In genomic region chr18:62844850-62845643, GRCh38 we compare ENCODE assay signal across 10 cellular contexts.
DNase-seq lines count a peak whose midpoint lies in the region; ATAC-seq, FAIRE-seq and TF ChIP-seq lines count a peak whose summit lies in the region.
"Had no signal": no experiment of that assay in that cellular context is flagged by ENCODE, and none has a peak within 500 bp of the region (broad histone marks: within the 10 kb centered on the region; RNA-seq: fewer than 3 reads in every experiment).

No MANE protein-coding gene starts in this region.

- H3K27me3 Mint-ChIP-seq in astrocyte (ENCODE audit: low read depth, unreplicated experiment): no peaks in the 10 kb centered on the region

- H3K79me2 ChIP-seq in astrocyte (ENCODE audit: insufficient read depth, low read length): peaks cover 2% of the 10 kb centered on the region

- H3K27ac Mint-ChIP-seq in astrocyte (ENCODE audit: unreplicated experiment): no peak overlapping the region

- no peak for TF ChIP-seq CTCF in astrocyte (IDR thresholded peaks at IDR 0.05; ENCODE audit: insufficient read depth, low read depth, low read length)

- H3K36me3 ChIP-seq in astrocyte (ENCODE audit: insufficient read depth, low read length): no peaks in the 10 kb centered on the region
- H3K36me3 ChIP-seq in effector memory CD4-positive, alpha-beta T cell (ENCODE audit: control insufficient read depth, insufficient read depth, low read length): no peaks in the 10 kb centered on the region

- no peaks in the 10 kb centered on the region for H3K9me3 Mint-ChIP-seq in astrocyte (ENCODE audit: unreplicated experiment)

- H3K4me3 Mint-ChIP-seq in astrocyte (ENCODE audit: unreplicated experiment): no peak overlapping the region

- no peaks in the 10 kb centered on the region for H4K20me1 ChIP-seq in astrocyte (ENCODE audit: insufficient read depth, low read length)

- DNase-seq in astrocyte (ENCODE audit: low read depth) (no peak), NCI-H748 (lab: John Stamatoyannopoulos, UW; ENCODE audit: unreplicated experiment) (no peak), DMS79 treated with DMSO at 0.1 percent for 48 hours (lab: John Stamatoyannopoulos, UW) (no peak)
- DNase-seq in effector memory CD4-positive, alpha-beta T cell: no peak
- DNase-seq: NCI-H2029 treated with DMSO at 0.1 percent for 48 hours had no signal

- peak; percentile 9 for FAIRE-seq in astrocyte (lab: Jason Lieb, UNC)
- FAIRE-seq: G401.6 had no signal

- peaks cover 2% of the 10 kb centered on the region for H3K4me1 Mint-ChIP-seq in astrocyte (ENCODE audit: low read depth, unreplicated experiment)

- H3K4me1 ChIP-seq in astrocyte (ENCODE audit: insufficient read depth, low read length): no peaks in the 10 kb centered on the region
- no peaks in the 10 kb centered on the region for H3K4me1 ChIP-seq in effector memory CD4-positive, alpha-beta T cell (ENCODE audit: control insufficient read depth, insufficient read depth, low read length, poor library complexity, severe bottlenecking)

- no peak overlapping the region for H3K9ac ChIP-seq in astrocyte (ENCODE audit: low read length)

- no peak overlapping the region for H3K4me2 ChIP-seq in astrocyte (ENCODE audit: low read length)

- no peaks in the 10 kb centered on the region for H3K36me3 Mint-ChIP-seq in astrocyte (ENCODE audit: low read depth, unreplicated experiment)

- H3K27me3 ChIP-seq in astrocyte (ENCODE audit: insufficient read depth, low read length): no peaks in the 10 kb centered on the region
- no peaks in the 10 kb centered on the region for H3K27me3 ChIP-seq in effector memory CD4-positive, alpha-beta T cell (replicated peaks; ENCODE audit: control insufficient read depth, insufficient read depth, low read length, poor library complexity, severe bottlenecking)

- H2AFZ ChIP-seq in astrocyte (ENCODE audit: low read depth, low read length): no peak overlapping the region

- no peaks in the 10 kb centered on the region for H3K9me3 ChIP-seq in astrocyte (ENCODE audit: insufficient read depth, low read depth, low read length)
- H3K9me3 ChIP-seq in effector memory CD4-positive, alpha-beta T cell (ENCODE audit: control insufficient read depth, low read length): no peaks in the 10 kb centered on the region

- peak; percentile 69 for ATAC-seq in GM18499 (IDR thresholded peaks at IDR 0.05; ENCODE audit: insufficient read depth, unreplicated experiment)
- ATAC-seq in GM19467 (IDR thresholded peaks at IDR 0.05; ENCODE audit: unreplicated experiment): peak; percentile 59
- ATAC-seq in HG03196 (IDR thresholded peaks at IDR 0.05; ENCODE audit: unreplicated experiment): peak; percentile 61
- no peak for ATAC-seq in HG03139 (IDR thresholded peaks at IDR 0.05; ENCODE audit: unreplicated experiment)

- no peak overlapping the region for H3K4me3 ChIP-seq in astrocyte (ENCODE audit: insufficient read depth, low read depth, low read length)
- no peak overlapping the region for H3K4me3 ChIP-seq in effector memory CD4-positive, alpha-beta T cell (ENCODE audit: insufficient read depth, low read depth, low read length, poor library complexity, severe bottlenecking)

- H3K27ac ChIP-seq in astrocyte (ENCODE audit: low read depth, low read length): no peak overlapping the region
- no peak overlapping the region for H3K27ac ChIP-seq in effector memory CD4-positive, alpha-beta T cell (ENCODE audit: insufficient read depth, low read length, poor library complexity, severe bottlenecking)
